In genomic region chr9:70595211-70595610, GRCh38 we compare ENCODE assay signal across 18 cellular contexts.
"Had no signal": no experiment of that assay in that cellular context is flagged by ENCODE, and none has a peak within 500 bp of the region (broad histone marks: within the 10 kb centered on the region; RNA-seq: fewer than 3 reads in every experiment).

No MANE protein-coding gene starts in this region.

- H3K9me3 ChIP-seq: esophagus squamous epithelium, ovary, spleen, testis, vagina had no signal

- H3K4me3 ChIP-seq: esophagus squamous epithelium, ovary, SK-N-MC, spleen, testis, vagina had no signal

- H3K27me3 ChIP-seq: esophagus squamous epithelium, ovary, spleen, testis, vagina had no signal

- H3K27ac ChIP-seq: ovary, SK-N-MC, testis, vagina, VCaP had no signal

- H3K36me3 ChIP-seq: esophagus squamous epithelium, ovary, spleen, vagina had no signal

- H3K27ac Mint-ChIP-seq: activated CD4-positive, alpha-beta memory T cell treated with anti-CD3 and anti-CD28 coated beads, Interleukin-2, amount 10 ng/mL, durations not matched to agents 7 days and 5 days; activated CD4-positive, alpha-beta T cell treated with anti-CD3 and anti-CD28 coated beads for 36 hours; activated naive CD8-positive, alpha-beta T cell treated with anti-CD3 and anti-CD28 coated beads, Interleukin-2, amount 10 ng/mL, durations not matched to agents 7 days and 5 days; activated T-cell treated with anti-CD3 and anti-CD28 coated beads, Interleukin-2, amount 50 U/mL, for 72 hours; nephron progenitor cell; T-cell had no signal

- H3K36me3 Mint-ChIP-seq: T-cell had no signal

- H3K4me1 ChIP-seq: spleen had no signal

- ATAC-seq: activated CD4-positive, alpha-beta T cell treated with anti-CD3 and anti-CD28 coated beads for 36 hours; activated T-cell treated with anti-CD3 and anti-CD28 coated beads, Interleukin-2, amount 50 U/mL, for 72 hours; T-cell had no signal

- DNase-seq: activated CD4-positive, alpha-beta memory T cell treated with anti-CD3 and anti-CD28 coated beads, Interleukin-2, amount 10 ng/mL, durations not matched to agents 7 days and 5 days; activated CD4-positive, alpha-beta T cell treated with anti-CD3 and anti-CD28 coated beads for 36 hours; activated CD8-positive, alpha-beta memory T cell treated with anti-CD3 and anti-CD28 coated beads, Interleukin-2, amount 50 U/mL, for 4 hours; activated gamma-delta T cell treated with Interleukin-2 at 50 U/mL for 16 hours; activated naive CD8-positive, alpha-beta T cell treated with anti-CD3 and anti-CD28 coated beads, Interleukin-2, amount 10 ng/mL, durations not matched to agents 7 days and 5 days; activated T-cell treated with anti-CD3 and anti-CD28 coated beads, Interleukin-2, amount 50 U/mL, for 72 hours; aorta; esophagus squamous epithelium; nephron progenitor cell; ovary; spleen; stimulated activated CD4-positive, alpha-beta T cell treated with anti-CD3 and anti-CD28 coated beads, Interleukin-1b, Interleukin-23, amount 100 ng/mL, for 48 hours; stimulated activated naive CD4-positive, alpha-beta T cell; T-cell; testis had no signal

- H3K9me3 Mint-ChIP-seq: activated CD4-positive, alpha-beta memory T cell treated with anti-CD3 and anti-CD28 coated beads, Interleukin-2, amount 10 ng/mL, durations not matched to agents 7 days and 5 days; activated T-cell treated with anti-CD3 and anti-CD28 coated beads, Interleukin-2, amount 50 U/mL, for 72 hours; nephron progenitor cell; T-cell had no signal
